In the genomic region with DNA sequence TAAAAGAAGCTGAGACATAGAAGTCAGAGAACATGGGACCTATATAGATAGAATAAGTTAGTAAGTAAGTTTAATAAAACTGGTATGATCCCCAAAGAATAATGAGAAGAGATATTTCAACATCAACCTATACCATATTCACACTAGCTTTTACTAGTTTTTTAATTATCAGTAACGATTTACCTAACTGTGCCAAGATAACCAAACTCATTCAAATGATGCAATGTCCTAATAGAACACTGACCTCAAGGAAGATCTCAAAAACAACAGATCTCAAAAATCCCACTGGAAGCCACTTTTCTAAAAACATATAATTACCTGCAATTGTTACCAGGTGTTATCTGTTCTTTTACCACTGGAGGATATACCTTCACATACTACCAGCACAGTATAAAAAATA, we compare ENCODE assay signal across 2 cellular contexts.
TF ChIP-seq lines count a peak whose summit lies in the region.

No MANE protein-coding gene starts in this region.

TF ChIP-seq in HepG2, 621 proteins besides CTCF, POLR2A, EP300 and RAD21:
- TF ChIP-seq JARID2 (CRISPR knock-in tag; IDR thresholded peaks at IDR 0.05; ENCODE audit: insufficient replicate concordance): no peak
- no peak for TF ChIP-seq ZNF33A (CRISPR knock-in tag; IDR thresholded peaks at IDR 0.05; ENCODE audit: borderline replicate concordance)
- TF ChIP-seq, protein P1, sequence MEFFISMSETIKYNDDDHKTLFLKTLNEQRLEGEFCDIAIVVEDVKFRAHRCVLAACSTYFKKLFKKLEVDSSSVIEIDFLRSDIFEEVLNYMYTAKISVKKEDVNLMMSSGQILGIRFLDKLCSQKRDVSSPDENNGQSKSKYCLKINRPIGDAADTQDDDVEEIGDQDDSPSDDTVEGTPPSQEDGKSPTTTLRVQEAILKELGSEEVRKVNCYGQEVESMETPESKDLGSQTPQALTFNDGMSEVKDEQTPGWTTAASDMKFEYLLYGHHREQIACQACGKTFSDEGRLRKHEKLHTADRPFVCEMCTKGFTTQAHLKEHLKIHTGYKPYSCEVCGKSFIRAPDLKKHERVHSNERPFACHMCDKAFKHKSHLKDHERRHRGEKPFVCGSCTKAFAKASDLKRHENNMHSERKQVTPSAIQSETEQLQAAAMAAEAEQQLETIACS (CRISPR knock-in tag; IDR thresholded peaks at IDR 0.05): no peak
- TF ChIP-seq ZNF530 (CRISPR knock-in tag; IDR thresholded peaks at IDR 0.05; ENCODE audit: low read depth): no peak
- no peak for TF ChIP-seq FOXK2 (IDR thresholded peaks at IDR 0.05)
- TF ChIP-seq ZSCAN5A (CRISPR knock-in tag; IDR thresholded peaks at IDR 0.05; ENCODE audit: borderline replicate concordance): no peak
- TF ChIP-seq SNAI1 (CRISPR knock-in tag; IDR thresholded peaks at IDR 0.05; ENCODE audit: borderline replicate concordance): no peak
- no peak for TF ChIP-seq ZNF17 (CRISPR knock-in tag; IDR thresholded peaks at IDR 0.05)
- TF ChIP-seq, protein P2, sequence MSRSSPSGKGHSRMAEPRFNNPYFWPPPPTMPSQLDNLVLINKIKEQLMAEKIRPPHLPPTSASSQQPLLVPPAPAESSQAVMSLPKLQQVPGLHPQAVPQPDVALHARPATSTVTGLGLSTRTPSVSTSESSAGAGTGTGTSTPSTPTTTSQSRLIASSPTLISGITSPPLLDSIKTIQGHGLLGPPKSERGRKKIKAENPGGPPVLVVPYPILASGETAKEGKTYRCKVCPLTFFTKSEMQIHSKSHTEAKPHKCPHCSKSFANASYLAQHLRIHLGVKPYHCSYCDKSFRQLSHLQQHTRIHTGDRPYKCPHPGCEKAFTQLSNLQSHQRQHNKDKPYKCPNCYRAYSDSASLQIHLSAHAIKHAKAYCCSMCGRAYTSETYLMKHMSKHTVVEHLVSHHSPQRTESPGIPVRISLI (CRISPR knock-in tag; IDR thresholded peaks at IDR 0.05; ENCODE audit: borderline replicate concordance): no peak
- no peak for TF ChIP-seq HHEX (CRISPR knock-in tag; IDR thresholded peaks at IDR 0.05)
- TF ChIP-seq ZNF761 (CRISPR knock-in tag; conservative IDR thresholded peaks at IDR 0.05): no peak
- TF ChIP-seq JUNB (CRISPR knock-in tag; IDR thresholded peaks at IDR 0.05; ENCODE audit: borderline replicate concordance): no peak
- TF ChIP-seq ZNF510 (CRISPR knock-in tag; IDR thresholded peaks at IDR 0.05; ENCODE audit: low read depth): no peak
- no peak for TF ChIP-seq ADNP (CRISPR knock-in tag; IDR thresholded peaks at IDR 0.05)
- TF ChIP-seq ZNF580 (CRISPR knock-in tag; IDR thresholded peaks at IDR 0.05; ENCODE audit: borderline replicate concordance, low read depth): no peak
- TF ChIP-seq, protein P3, sequence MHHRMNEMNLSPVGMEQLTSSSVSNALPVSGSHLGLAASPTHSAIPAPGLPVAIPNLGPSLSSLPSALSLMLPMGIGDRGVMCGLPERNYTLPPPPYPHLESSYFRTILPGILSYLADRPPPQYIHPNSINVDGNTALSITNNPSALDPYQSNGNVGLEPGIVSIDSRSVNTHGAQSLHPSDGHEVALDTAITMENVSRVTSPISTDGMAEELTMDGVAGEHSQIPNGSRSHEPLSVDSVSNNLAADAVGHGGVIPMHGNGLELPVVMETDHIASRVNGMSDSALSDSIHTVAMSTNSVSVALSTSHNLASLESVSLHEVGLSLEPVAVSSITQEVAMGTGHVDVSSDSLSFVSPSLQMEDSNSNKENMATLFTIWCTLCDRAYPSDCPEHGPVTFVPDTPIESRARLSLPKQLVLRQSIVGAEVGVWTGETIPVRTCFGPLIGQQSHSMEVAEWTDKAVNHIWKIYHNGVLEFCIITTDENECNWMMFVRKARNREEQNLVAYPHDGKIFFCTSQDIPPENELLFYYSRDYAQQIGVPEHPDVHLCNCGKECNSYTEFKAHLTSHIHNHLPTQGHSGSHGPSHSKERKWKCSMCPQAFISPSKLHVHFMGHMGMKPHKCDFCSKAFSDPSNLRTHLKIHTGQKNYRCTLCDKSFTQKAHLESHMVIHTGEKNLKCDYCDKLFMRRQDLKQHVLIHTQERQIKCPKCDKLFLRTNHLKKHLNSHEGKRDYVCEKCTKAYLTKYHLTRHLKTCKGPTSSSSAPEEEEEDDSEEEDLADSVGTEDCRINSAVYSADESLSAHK (CRISPR knock-in tag; IDR thresholded peaks at IDR 0.05; ENCODE audit: borderline replicate concordance): no peak
- TF ChIP-seq ATRX (CRISPR knock-in tag; IDR thresholded peaks at IDR 0.05; ENCODE audit: borderline replicate concordance): no peak
- TF ChIP-seq KDM2A (CRISPR knock-in tag; IDR thresholded peaks at IDR 0.05; ENCODE audit: borderline replicate concordance, low read depth): no peak
- TF ChIP-seq EZH2 (conservative IDR thresholded peaks at IDR 0.05; ENCODE audit: low read depth, low read length): no peak
- no peak for TF ChIP-seq ZNF616 (CRISPR knock-in tag; IDR thresholded peaks at IDR 0.05; ENCODE audit: low read depth)

TF ChIP-seq in WTC11, 78 proteins besides CTCF, POLR2A, EP300 and RAD21:
- TF ChIP-seq TP53 (CRISPR knock-in tag; IDR thresholded peaks at IDR 0.05) (no peak), GTF2I (CRISPR knock-in tag; conservative IDR thresholded peaks at IDR 0.05) (no peak), ZNF416 (CRISPR knock-in tag; IDR thresholded peaks at IDR 0.05) (no peak), FOXK1 (CRISPR knock-in tag; IDR thresholded peaks at IDR 0.05) (no peak), ZNF121 (CRISPR knock-in tag; IDR thresholded peaks at IDR 0.05) (no peak), FOXP1 (CRISPR knock-in tag; IDR thresholded peaks at IDR 0.05; ENCODE audit: borderline replicate concordance) (no peak), OVOL2 (CRISPR knock-in tag; IDR thresholded peaks at IDR 0.05; ENCODE audit: borderline replicate concordance) (no peak), AR (CRISPR knock-in tag; IDR thresholded peaks at IDR 0.05) (no peak), E2F4 (CRISPR knock-in tag; IDR thresholded peaks at IDR 0.05; ENCODE audit: borderline replicate concordance, low read depth) (no peak), GABPB1 (CRISPR knock-in tag; IDR thresholded peaks at IDR 0.05) (no peak), CREB1 (CRISPR knock-in tag; IDR thresholded peaks at IDR 0.05) (no peak), GRHL2 (CRISPR knock-in tag; IDR thresholded peaks at IDR 0.05; ENCODE audit: insufficient replicate concordance, severe bottlenecking) (no peak)
- TF ChIP-seq, protein P4, sequence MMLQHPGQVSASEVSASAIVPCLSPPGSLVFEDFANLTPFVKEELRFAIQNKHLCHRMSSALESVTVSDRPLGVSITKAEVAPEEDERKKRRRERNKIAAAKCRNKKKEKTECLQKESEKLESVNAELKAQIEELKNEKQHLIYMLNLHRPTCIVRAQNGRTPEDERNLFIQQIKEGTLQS (CRISPR knock-in tag; conservative IDR thresholded peaks at IDR 0.05): no peak
- TF ChIP-seq, protein P5, sequence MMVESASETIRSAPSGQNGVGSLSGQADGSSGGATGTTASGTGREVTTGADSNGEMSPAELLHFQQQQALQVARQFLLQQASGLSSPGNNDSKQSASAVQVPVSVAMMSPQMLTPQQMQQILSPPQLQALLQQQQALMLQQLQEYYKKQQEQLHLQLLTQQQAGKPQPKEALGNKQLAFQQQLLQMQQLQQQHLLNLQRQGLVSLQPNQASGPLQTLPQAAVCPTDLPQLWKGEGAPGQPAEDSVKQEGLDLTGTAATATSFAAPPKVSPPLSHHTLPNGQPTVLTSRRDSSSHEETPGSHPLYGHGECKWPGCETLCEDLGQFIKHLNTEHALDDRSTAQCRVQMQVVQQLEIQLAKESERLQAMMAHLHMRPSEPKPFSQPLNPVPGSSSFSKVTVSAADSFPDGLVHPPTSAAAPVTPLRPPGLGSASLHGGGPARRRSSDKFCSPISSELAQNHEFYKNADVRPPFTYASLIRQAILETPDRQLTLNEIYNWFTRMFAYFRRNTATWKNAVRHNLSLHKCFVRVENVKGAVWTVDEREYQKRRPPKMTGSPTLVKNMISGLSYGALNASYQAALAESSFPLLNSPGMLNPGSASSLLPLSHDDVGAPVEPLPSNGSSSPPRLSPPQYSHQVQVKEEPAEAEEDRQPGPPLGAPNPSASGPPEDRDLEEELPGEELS (CRISPR knock-in tag; IDR thresholded peaks at IDR 0.05): no peak
